Comparison of ENCODE assay signal across 8 cellular contexts in genomic region chrX:44545454-44545853, GRCh38. TPM values are rescaled to one million over a fixed set of nuclear protein-coding genes. Genes with fewer than 3 reads are reported as not detected.
A peak's percentile ranks its signal among the peaks of the same experiment; 100 is the strongest.
DNase-seq lines count a peak whose midpoint lies in the region; ATAC-seq, FAIRE-seq and TF ChIP-seq lines count a peak whose summit lies in the region.
"Not testable (repeated sequence)": the region's sequence is repeated elsewhere in the genome, so short reads cannot be mapped to it uniquely, and the experiment has no call there.

No MANE protein-coding gene starts in this region.

- not testable (repeated sequence) for ATAC-seq in left colon

- H3K36me3 ChIP-seq in bronchial epithelial cell (ENCODE audit: control insufficient read depth, insufficient read depth, low read length); endothelial cell of umbilical vein (ENCODE audit: control insufficient read depth in 2 of 2, extremely low read depth in 1 of 2, insufficient read depth in 2 of 2, low read length in 2 of 2); small intestine (ENCODE audit: control insufficient read depth in 2 of 2, insufficient read depth in 2 of 2, low read length in 2 of 2): not testable (repeated sequence)

- H2AFZ ChIP-seq in endothelial cell of umbilical vein (ENCODE audit: low read depth, low read length) = not testable (repeated sequence)

- H3K4me2 ChIP-seq in endothelial cell of umbilical vein (ENCODE audit: insufficient read depth, low read length) = not testable (repeated sequence)

- DNase-seq in GF-D8 (lab: John Stamatoyannopoulos, UW) (peak; percentile 0), NB4 (ENCODE audit: low read depth) (peak; percentile 8), UCSD-AML1 (lab: John Stamatoyannopoulos, UW; ENCODE audit: unreplicated experiment) (peak; percentile 10), bronchial epithelial cell (ENCODE audit: low read depth) (peak; percentile 14), endothelial cell of umbilical vein (ENCODE audit: low read depth, low spot score) (peak; percentile 19), left colon (peak; percentile 17 to 44), small intestine (peak; percentile 5)

- dilution Hi-C loops in endothelial cell of umbilical vein (cut with MboI; ENCODE audit: extremely low pct_ligation_motif_present, low sequenced_read_pairs) = not testable (repeated sequence)

- FAIRE-seq in bronchial epithelial cell (lab: Jason Lieb, UNC); small intestine (lab: Jason Lieb, UNC): not testable (repeated sequence)
- peak; percentile 87 for FAIRE-seq in endothelial cell of umbilical vein (lab: Jason Lieb, UNC)

- not testable (repeated sequence) for H4K20me1 ChIP-seq in endothelial cell of umbilical vein (replicated peaks; ENCODE audit: control insufficient read depth, extremely low read depth, insufficient read depth, low read length)

- H3K4me3 ChIP-seq in NB4 (ENCODE audit: low read depth, low read length); bronchial epithelial cell (ENCODE audit: low read depth, low read length); endothelial cell of umbilical vein (replicated peaks in 1 of 3; ENCODE audit: insufficient read depth in 1 of 3, low read depth in 1 of 3, low read length in 3 of 3); small intestine (ENCODE audit: low read depth in 1 of 2, low read length in 2 of 2): not testable (repeated sequence)

- not testable (repeated sequence) for H3K9me3 ChIP-seq in endothelial cell of umbilical vein (replicated peaks; ENCODE audit: control insufficient read depth, insufficient read depth, low read length); small intestine (ENCODE audit: control insufficient read depth, low read depth)

- POLR2A ChIA-PET in endothelial cell of umbilical vein (lab: Charles Lee) = not testable (repeated sequence)

- H3K27me3 ChIP-seq in bronchial epithelial cell (ENCODE audit: control insufficient read depth, insufficient read depth, low read length); endothelial cell of umbilical vein (ENCODE audit: control insufficient read depth in 2 of 2, insufficient read depth in 2 of 2, low read length in 2 of 2); small intestine (ENCODE audit: control insufficient read depth in 2 of 2, insufficient read depth in 2 of 2, low read length in 2 of 2): not testable (repeated sequence)

- H3K9ac ChIP-seq in endothelial cell of umbilical vein (replicated peaks; ENCODE audit: extremely low read depth, insufficient read depth, low read length) = not testable (repeated sequence)

- not testable (repeated sequence) for BruUV-seq in endothelial cell of umbilical vein (replicated peaks; lab: Mats Ljungman, UMichigan)

- H3K4me1 ChIP-seq in endothelial cell of umbilical vein (ENCODE audit: control insufficient read depth, extremely low read depth, insufficient read depth, low read length) = peaks cover 12% of the 10 kb centered on the region
- not testable (repeated sequence) for H3K4me1 ChIP-seq in small intestine (ENCODE audit: control insufficient read depth in 2 of 2, insufficient read depth in 1 of 2, low read depth in 1 of 2, low read length in 1 of 2)

- H3K9me1 ChIP-seq in endothelial cell of umbilical vein (replicated peaks; ENCODE audit: control insufficient read depth, extremely low read depth, insufficient read depth, low read length) = not testable (repeated sequence)

- intact Hi-C loops in endothelial cell of umbilical vein (cut with micrococcal nuclease); left colon (cut with DNase I, micrococcal nuclease): not testable (repeated sequence)

- CTCF ChIA-PET in endothelial cell of umbilical vein (lab: Charles Lee) = not testable (repeated sequence)

- peak overlapping the region; percentile 96 for H3K27ac ChIP-seq in C4-2B
- not testable (repeated sequence) for H3K27ac ChIP-seq in endothelial cell of umbilical vein (ENCODE audit: insufficient read depth, low read depth, low read length); small intestine (ENCODE audit: low read depth in 1 of 2, low read length in 1 of 2)

- H3K79me2 ChIP-seq in endothelial cell of umbilical vein (ENCODE audit: control insufficient read depth, insufficient read depth, low read length) = not testable (repeated sequence)

- 19 to 38% (median 36%) methylated on average over 5 of the region's 5 CpGs for WGBS in small intestine, 3 donors

- not testable (repeated sequence) for TF ChIP-seq POLR2A in NB4 (IDR thresholded peaks at IDR 0.05; ENCODE audit: extremely low read depth, insufficient read length); endothelial cell of umbilical vein (IDR thresholded peaks at IDR 0.05; ENCODE audit: low read depth, low read length)

- TF ChIP-seq CTCF in C4-2B (conservative IDR thresholded peaks at IDR 0.05); NB4 (IDR thresholded peaks at IDR 0.05; ENCODE audit: low read depth, low read length); bronchial epithelial cell (IDR thresholded peaks at IDR 0.05; ENCODE audit: insufficient read depth, low read length, severe bottlenecking); endothelial cell of umbilical vein (IDR thresholded peaks at IDR 0.05; ENCODE audit: extremely low read depth in 1 of 2, insufficient read depth in 1 of 2, low read depth in 1 of 2, low read length in 2 of 2): not testable (repeated sequence)

RNA-seq across cellular contexts. Expression of gene FUNDC1, which starts 2.8 kb away (rescaled TPM):
- 7.6 and 13.1 TPM in 2 replicates for total RNA-seq in bronchial epithelial cell
- 9.7 and 15.4 TPM in 2 replicates for total RNA-seq in endothelial cell of umbilical vein
- 6.1 and 10.2 TPM in 2 replicates for polyA plus RNA-seq in endothelial cell of umbilical vein
- polyA plus RNA-seq in endothelial cell of umbilical vein (2011; cell fraction: cytosol; rRNA removed) = 13.5 and 14.3 TPM in 2 replicates
- 5.0 and 7.1 TPM in 2 replicates for polyA plus RNA-seq in endothelial cell of umbilical vein (2011; cell fraction: nucleus; rRNA removed)
- 18.0 and 21.9 TPM in 2 replicates for polyA plus RNA-seq in endothelial cell of umbilical vein (2012)
- 2.6 and 3.9 TPM in 2 replicates for polyA minus RNA-seq in endothelial cell of umbilical vein
- 7.7 TPM for polyA minus RNA-seq in endothelial cell of umbilical vein (2011; cell fraction: cytosol; rRNA and poly(A)+ RNA removed)
- 1.5 and 2.0 TPM in 2 replicates for polyA minus RNA-seq in endothelial cell of umbilical vein (2011; cell fraction: nucleus; rRNA and poly(A)+ RNA removed)
- total RNA-seq in left colon = 10 to 100 TPM in 1 of 2 donors, 1 to 10 TPM in 1; 9.7 to 12.1 TPM
- polyA plus RNA-seq in small intestine = 10 to 100 TPM in 2 of 3 donors, 1 to 10 TPM in 1; 9.2 to 16.2 (median 10.5) TPM
